Comparison of ENCODE assay signal across 23 cellular contexts in the genomic region with DNA sequence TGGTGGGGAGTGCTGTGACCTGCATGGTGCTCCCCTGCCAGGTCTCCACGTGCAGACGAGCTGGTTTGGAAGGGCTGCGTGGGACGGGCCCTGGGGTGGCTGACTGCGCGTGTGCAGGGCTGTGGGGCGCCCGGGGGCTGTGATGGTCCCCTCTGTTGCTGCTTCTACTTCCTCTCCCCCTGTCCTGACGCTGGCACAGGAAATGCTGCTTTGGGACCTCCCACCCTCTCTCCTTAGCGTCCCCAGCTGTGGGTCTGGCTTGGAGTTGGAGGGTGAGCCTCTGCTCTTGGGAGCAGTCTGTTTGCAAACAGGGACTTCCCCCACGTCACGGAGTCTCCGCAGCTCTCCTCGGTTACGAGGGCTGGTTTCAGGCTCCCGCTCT. TPM values are rescaled to one million over a fixed set of nuclear protein-coding genes. Genes with fewer than 3 reads are reported as not detected.
DNase-seq lines count a peak whose midpoint lies in the region; ATAC-seq and TF ChIP-seq lines count a peak whose summit lies in the region.
"Had no signal": no experiment of that assay in that cellular context is flagged by ENCODE, and none has a peak within 500 bp of the region (broad histone marks: within the 10 kb centered on the region; RNA-seq: fewer than 3 reads in every experiment).

No MANE protein-coding gene starts in this region.

- peaks cover 2% of the 10 kb centered on the region for H3K4me1 Mint-ChIP-seq in activated naive CD8-positive, alpha-beta T cell treated with anti-CD3 and anti-CD28 coated beads for 36 hours
- H3K4me1 Mint-ChIP-seq in mesothelial cell of epicardium, result peaks cover 4% of the 10 kb centered on the region
- H3K4me1 Mint-ChIP-seq: WTC11 had no signal

- TF ChIP-seq POLR2A in upper lobe of left lung (IDR thresholded peaks at IDR 0.05), result no peak

- peak overlapping the region; percentile 65 for H3K27ac ChIP-seq in left ventricle myocardium inferior (replicated peaks)
- H3K27ac ChIP-seq in upper lobe of left lung, result peak overlapping the region; percentile 26 to 65 (median 38)
- H3K27ac ChIP-seq: cardiac muscle cell, GM23248, hepatocyte, SK-N-MC had no signal

- H3K36me3 Mint-ChIP-seq in activated naive CD8-positive, alpha-beta T cell treated with anti-CD3 and anti-CD28 coated beads for 36 hours, result no peaks in the 10 kb centered on the region
- peaks cover 7% of the 10 kb centered on the region for H3K36me3 Mint-ChIP-seq in mesothelial cell of epicardium
- H3K36me3 Mint-ChIP-seq: WTC11 had no signal

- 48% methylated on average over 16 of the region's 16 CpGs; no CpG with 5 or more reads in 1 of the 2 donors for WGBS in upper lobe of left lung, 2 donors

- no peaks in the 10 kb centered on the region for H3K9me3 ChIP-seq in left ventricle myocardium inferior (replicated peaks)
- H3K9me3 ChIP-seq in upper lobe of left lung, result no peaks in the 10 kb centered on the region
- H3K9me3 ChIP-seq: uterus had no signal

- TF ChIP-seq CTCF in left ventricle myocardium inferior (IDR thresholded peaks at IDR 0.05; ENCODE audit: borderline replicate concordance) (no peak), mesothelial cell of epicardium (IDR thresholded peaks at IDR 0.05; ENCODE audit: unreplicated experiment) (no peak), upper lobe of left lung (IDR thresholded peaks at IDR 0.05) (no peak)

- no peak overlapping the region for H3K4me3 Mint-ChIP-seq in activated naive CD8-positive, alpha-beta T cell treated with anti-CD3 and anti-CD28 coated beads for 36 hours
- H3K4me3 Mint-ChIP-seq in mesothelial cell of epicardium, result no peak overlapping the region
- H3K4me3 Mint-ChIP-seq: dendritic cell treated with granulocyte-macrophage colony-stimulating factor and Interleukin-4, amounts not matched to agents 40 ng/mL and 50 ng/mL, for 4 days; WTC11 had no signal

- TF ChIP-seq EP300 in upper lobe of left lung (IDR thresholded peaks at IDR 0.05), result no peak

- intact Hi-C loops in left ventricle myocardium inferior (cut with micrococcal nuclease) (no loop called here), Right ventricle myocardium superior (cut with DNase I) (no loop called here)

- ATAC-seq in Right ventricle myocardium superior (ENCODE audit: poor library complexity) (no peak), upper lobe of left lung (ENCODE audit: low FRiP score in 2 of 2) (no peak)
- ATAC-seq: WTC11 had no signal

- peak overlapping the region; percentile 29 for H3K27ac Mint-ChIP-seq in activated naive CD8-positive, alpha-beta T cell treated with anti-CD3 and anti-CD28 coated beads for 36 hours
- H3K27ac Mint-ChIP-seq in mesothelial cell of epicardium, result peak overlapping the region; percentile 39
- H3K27ac Mint-ChIP-seq: dendritic cell treated with granulocyte-macrophage colony-stimulating factor and Interleukin-4, amounts not matched to agents 40 ng/mL and 50 ng/mL, for 4 days had no signal

- H3K4me1 ChIP-seq in left ventricle myocardium inferior, result peaks cover 35% of the 10 kb centered on the region
- peaks cover 19 to 31% (median 24%) of the 10 kb centered on the region in 4 donors for H3K4me1 ChIP-seq in upper lobe of left lung
- H3K4me1 ChIP-seq: uterus had no signal

- H3K27me3 Mint-ChIP-seq in activated naive CD8-positive, alpha-beta T cell treated with anti-CD3 and anti-CD28 coated beads for 36 hours, result no peaks in the 10 kb centered on the region
- no peaks in the 10 kb centered on the region for H3K27me3 Mint-ChIP-seq in mesothelial cell of epicardium (ENCODE audit: low read depth)
- H3K27me3 Mint-ChIP-seq: dendritic cell treated with granulocyte-macrophage colony-stimulating factor and Interleukin-4, amounts not matched to agents 40 ng/mL and 50 ng/mL, for 4 days had no signal

- H3K27me3 ChIP-seq in left ventricle myocardium inferior (ENCODE audit: low read depth) (no peaks in the 10 kb centered on the region), upper lobe of left lung (no peaks in the 10 kb centered on the region)
- H3K27me3 ChIP-seq: cardiac muscle cell, hepatocyte, uterus had no signal

- DNase-seq in left ventricle myocardium inferior (no peak), Right ventricle myocardium superior (no peak), mesothelial cell of epicardium (ENCODE audit: low spot score in 2 of 2, unreplicated experiment in 2 of 2) (no peak), upper lobe of left lung (no peak), COLO668 (lab: John Stamatoyannopoulos, UW; ENCODE audit: unreplicated experiment) (no peak), cortex of kidney (lab: John Stamatoyannopoulos, UW) (no peak)
- DNase-seq in activated naive CD8-positive, alpha-beta T cell treated with anti-CD3 and anti-CD28 coated beads for 36 hours, result no peak
- no peak for DNase-seq in activated CD8-positive, alpha-beta memory T cell treated with anti-CD3 and anti-CD28 coated beads, Interleukin-2, amount 50 U/mL, for 48 hours
- DNase-seq: activated CD4-positive, alpha-beta T cell treated with anti-CD3 and anti-CD28 coated beads, Interleukin-2, amount 50 U/mL, for 4 hours; activated effector memory CD4-positive, alpha-beta T cell treated with anti-CD3 and anti-CD28 coated beads, Interleukin-2, amount 50 U/mL, for 16 hours; activated T-cell treated with anti-CD3 and anti-CD28 coated beads for 4 hours; amniotic stem cell; EL; GM23248; NCI-H1436 treated with DMSO at 0.1 percent for 48 hours; NK-92 treated with Interleukin-12 subunit alpha and Interleukin-12 subunit beta, amount 100 ng/mL, for 24 hours; occipital lobe had no signal

- H3K4me3 ChIP-seq in left ventricle myocardium inferior (no peak overlapping the region), upper lobe of left lung (no peak overlapping the region)
- H3K4me3 ChIP-seq: cardiac muscle cell, GM23248, hepatocyte, SK-N-MC, uterus had no signal

- H3K9me3 Mint-ChIP-seq in activated naive CD8-positive, alpha-beta T cell treated with anti-CD3 and anti-CD28 coated beads for 36 hours, result no peaks in the 10 kb centered on the region
- H3K9me3 Mint-ChIP-seq in mesothelial cell of epicardium, result no peaks in the 10 kb centered on the region
- H3K9me3 Mint-ChIP-seq: dendritic cell treated with granulocyte-macrophage colony-stimulating factor and Interleukin-4, amounts not matched to agents 40 ng/mL and 50 ng/mL, for 4 days; WTC11 had no signal

- H3K36me3 ChIP-seq in left ventricle myocardium inferior (peaks cover 80% of the 10 kb centered on the region), upper lobe of left lung (peaks cover under 1 to 96% (median 83%) of the 10 kb centered on the region in 4 donors)
- H3K36me3 ChIP-seq: uterus had no signal

RNA-seq across cellular contexts. Expression of a gene that starts 35.2 kb away (rescaled TPM):
- total RNA-seq in left ventricle myocardium inferior, result 80.1 TPM
- 67.8 TPM for total RNA-seq in Right ventricle myocardium superior
- 10 to 100 TPM; 52.3 to 57.5 TPM for total RNA-seq in activated naive CD8-positive, alpha-beta T cell treated with anti-CD3 and anti-CD28 coated beads for 36 hours
- 242 to 250 TPM (median 243 TPM) in 3 replicates for total RNA-seq in mesothelial cell of epicardium
- 100 to 1,000 TPM in 4 of 6 donors, 10 to 100 TPM in 2; 47.3 to 296 (median 118) TPM for total RNA-seq in upper lobe of left lung

RNA-seq across cellular contexts. Expression of a gene that starts 35.3 kb away (rescaled TPM):
- total RNA-seq in left ventricle myocardium inferior (21.7 TPM), Right ventricle myocardium superior (26.2 TPM), mesothelial cell of epicardium (27.6 to 31.1 TPM (median 29.7 TPM) in 3 replicates), upper lobe of left lung (10 to 100 TPM; 17.8 to 43.6 (median 28.8) TPM)
- total RNA-seq in activated naive CD8-positive, alpha-beta T cell treated with anti-CD3 and anti-CD28 coated beads for 36 hours, result 10 to 100 TPM; 30.6 to 32.0 TPM

RNA-seq across cellular contexts. Expression of a gene that starts 52.7 kb away (rescaled TPM):
- 83.9 TPM for total RNA-seq in left ventricle myocardium inferior
- 82.8 TPM for total RNA-seq in Right ventricle myocardium superior
- total RNA-seq in activated naive CD8-positive, alpha-beta T cell treated with anti-CD3 and anti-CD28 coated beads for 36 hours, result 10 to 100 TPM; 52.6 to 54.5 TPM
- total RNA-seq in mesothelial cell of epicardium, result 173 to 183 TPM (median 175 TPM) in 3 replicates
- 100 to 1,000 TPM in 3 of 6 donors, 10 to 100 TPM in 3; 75.4 to 567 (median 106) TPM for total RNA-seq in upper lobe of left lung

RNA-seq across cellular contexts. Expression of a gene that starts 56.3 kb away (rescaled TPM):
- total RNA-seq in left ventricle myocardium inferior (221 TPM), Right ventricle myocardium superior (258 TPM), mesothelial cell of epicardium (48.1 to 55.1 TPM (median 51.3 TPM) in 3 replicates), upper lobe of left lung (100 to 1,000 TPM; 131 to 604 (median 283) TPM)
- total RNA-seq in activated naive CD8-positive, alpha-beta T cell treated with anti-CD3 and anti-CD28 coated beads for 36 hours, result 1 to 10 TPM; 2.4 to 3.7 TPM
